ENCODE assay signal across 17 cellular contexts in the genomic region with DNA sequence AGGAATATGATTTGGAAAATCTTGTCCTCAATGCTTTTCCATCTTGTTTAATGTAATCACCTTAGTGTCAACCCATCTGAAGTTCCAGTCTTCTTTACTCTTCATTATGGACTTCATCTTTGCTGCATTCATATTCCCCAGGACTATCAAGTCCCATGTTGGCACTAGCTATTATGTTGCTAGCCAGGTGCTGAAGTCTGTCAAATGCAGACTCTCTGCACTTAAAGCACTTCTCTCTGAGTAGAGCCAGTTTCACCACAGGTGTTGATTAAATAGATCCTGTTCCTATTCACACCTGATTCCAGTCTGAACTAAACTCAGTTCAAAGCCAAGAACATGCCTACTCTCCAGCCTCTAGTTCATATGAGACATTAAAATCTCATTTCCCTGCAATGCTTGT.
DNase-seq lines count a peak whose midpoint lies in the region; ATAC-seq and TF ChIP-seq lines count a peak whose summit lies in the region.
"Had no signal": no experiment of that assay in that cellular context is flagged by ENCODE, and none has a peak within 500 bp of the region (broad histone marks: within the 10 kb centered on the region; RNA-seq: fewer than 3 reads in every experiment).

No MANE protein-coding gene starts in this region.

- POLR2A ChIA-PET in HCT116 (lab: Charles Lee), result no interaction called here

- peak overlapping the region; percentile 23 for H2AFZ ChIP-seq in HCT116 (ENCODE audit: low read depth, low read length, poor library complexity, severe bottlenecking)

- no peaks in the 10 kb centered on the region for H3K79me2 ChIP-seq in HCT116 (ENCODE audit: insufficient read depth, low read length)
- no peaks in the 10 kb centered on the region for H3K79me2 ChIP-seq in mesendoderm (ENCODE audit: control insufficient read depth, insufficient read depth, low read length)

- H3K27me3 Mint-ChIP-seq in activated T-cell treated with anti-CD3 and anti-CD28 coated beads, Interleukin-2, amount 50 U/mL, for 72 hours (ENCODE audit: low read depth), result no peaks in the 10 kb centered on the region

- no peak for TF ChIP-seq RAD21 in HCT116 (IDR thresholded peaks at IDR 0.05; ENCODE audit: low read depth)

- no peak overlapping the region for H2BK15ac ChIP-seq in mesendoderm (replicated peaks; ENCODE audit: low read depth)

- no peaks in the 10 kb centered on the region for H3K79me1 ChIP-seq in mesendoderm (ENCODE audit: low read length)

- DNase-seq in HCT116 (ENCODE audit: low read depth, low spot score), result no peak
- DNase-seq in NCI-H1417 (lab: John Stamatoyannopoulos, UW), result peak in 2 of 3 experiments; percentile 8 to 68
- peak; percentile 98 for DNase-seq in NCI-H510A treated with DMSO at 0.1 percent for 48 hours (lab: John Stamatoyannopoulos, UW)
- DNase-seq in mesendoderm, result peak; percentile 29
- no peak for DNase-seq in activated T-cell treated with anti-CD3 and anti-CD28 coated beads, Interleukin-2, amount 50 U/mL, for 72 hours
- no peak for DNase-seq in thyroid gland
- DNase-seq: activated CD4-positive, CD25-positive, alpha-beta regulatory T cell treated with anti-CD3 and anti-CD28 coated beads, Interleukin-2, amount 50 U/mL, for 72 hours; activated naive CD4-positive, alpha-beta T cell; activated T-cell treated with anti-CD3 and anti-CD28 coated beads, Interleukin-2, amount 50 U/mL, for 1 hour; amygdala; CD8-positive, alpha-beta memory T cell; NCI-H446; RPMI8226; stimulated activated naive B cell treated with anti-CD40 and anti-IgM and Interleukin-4, amounts not matched to agents 10 μg/mL and 1 μg/mL and 100 μg/mL, for 72 hours had no signal

- H3K18ac ChIP-seq in mesendoderm (ENCODE audit: low read length), result no peak overlapping the region

- H3K9me3 Mint-ChIP-seq in activated T-cell treated with anti-CD3 and anti-CD28 coated beads, Interleukin-2, amount 50 U/mL, for 72 hours, result no peaks in the 10 kb centered on the region
- H3K9me3 Mint-ChIP-seq: CD8-positive, alpha-beta memory T cell; stimulated activated naive B cell treated with anti-CD40 and anti-IgM and Interleukin-4, amounts not matched to agents 10 μg/mL and 1 μg/mL and 100 μg/mL, for 72 hours had no signal

- no peak for TF ChIP-seq CTCF in HCT116 (IDR thresholded peaks at IDR 0.05 in 2 of 3, conservative IDR thresholded peaks at IDR 0.05 in 1 of 3; ENCODE audit: borderline replicate concordance in 1 of 3, insufficient read depth in 1 of 3, low read depth in 2 of 3, low read length in 2 of 3)
- no peak for TF ChIP-seq CTCF in thyroid gland (IDR thresholded peaks at IDR 0.05)

- no TSS peak for BruUV-seq in HCT116 (replicated peaks; lab: Mats Ljungman, UMichigan)

- H3K4me3 Mint-ChIP-seq in activated T-cell treated with anti-CD3 and anti-CD28 coated beads, Interleukin-2, amount 50 U/mL, for 72 hours, result no peak overlapping the region
- H3K4me3 Mint-ChIP-seq: stimulated activated naive B cell treated with anti-CD40 and anti-IgM and Interleukin-4, amounts not matched to agents 10 μg/mL and 1 μg/mL and 100 μg/mL, for 72 hours had no signal

- H3K27ac ChIP-seq in HCT116 (ENCODE audit: low read depth, low read length) (no peak overlapping the region), mesendoderm (ENCODE audit: low read depth, low read length) (no peak overlapping the region), thyroid gland (no peak overlapping the region)
- H3K27ac ChIP-seq: neutrophil had no signal

- H3K27me3 ChIP-seq in HCT116 (ENCODE audit: insufficient read depth, low read length), result no peaks in the 10 kb centered on the region
- no peaks in the 10 kb centered on the region for H3K27me3 ChIP-seq in mesendoderm (ENCODE audit: insufficient read depth, low read length, poor library complexity)
- no peaks in the 10 kb centered on the region for H3K27me3 ChIP-seq in thyroid gland
- H3K27me3 ChIP-seq: neutrophil had no signal

- peaks cover 4% of the 10 kb centered on the region for H3K4me1 Mint-ChIP-seq in activated T-cell treated with anti-CD3 and anti-CD28 coated beads, Interleukin-2, amount 50 U/mL, for 72 hours (ENCODE audit: low read depth)

- no peak overlapping the region for H2BK120ac ChIP-seq in mesendoderm (ENCODE audit: low read depth, low read length)

- ATAC-seq in HCT116 (no peak), HG02588 (IDR thresholded peaks at IDR 0.05; ENCODE audit: unreplicated experiment) (no peak)
- ATAC-seq in activated T-cell treated with anti-CD3 and anti-CD28 coated beads, Interleukin-2, amount 50 U/mL, for 72 hours (replicated peaks in 1 of 2), result no peak

- H3K4ac ChIP-seq in mesendoderm (ENCODE audit: low read depth, low read length), result no peak overlapping the region

- H2BK5ac ChIP-seq in mesendoderm (ENCODE audit: low read length), result no peak overlapping the region

- H4K5ac ChIP-seq in mesendoderm (ENCODE audit: low read length), result no peak overlapping the region

- H3K4me3 ChIP-seq in HCT116 (replicated peaks in 1 of 2; ENCODE audit: low read depth in 1 of 2, low read length in 2 of 2), result no peak overlapping the region
- no peak overlapping the region for H3K4me3 ChIP-seq in mesendoderm (ENCODE audit: low read length)
- no peak overlapping the region for H3K4me3 ChIP-seq in thyroid gland (replicated peaks in 1 of 3)
- H3K4me3 ChIP-seq: smooth muscle cell had no signal

- RAD21 ChIA-PET in HCT116 (lab: Charles Lee; ENCODE audit: low non-redundant PET in 1 of 2, low total read pairs in 2 of 2, uncharacterized antibody in 2 of 2, unreplicated experiment in 2 of 2), result no interaction called here

- H3K9me3 ChIP-seq in HCT116 (ENCODE audit: control insufficient read depth in 1 of 2, insufficient read depth in 1 of 2, low read depth in 1 of 2, low read length in 2 of 2), result no peaks in the 10 kb centered on the region
- no peaks in the 10 kb centered on the region for H3K9me3 ChIP-seq in thyroid gland
- H3K9me3 ChIP-seq: neutrophil had no signal

- CTCF ChIA-PET in HCT116 (lab: Charles Lee), result no interaction called here

- H3K27ac Mint-ChIP-seq in activated T-cell treated with anti-CD3 and anti-CD28 coated beads, Interleukin-2, amount 50 U/mL, for 72 hours, result no peak overlapping the region
- H3K27ac Mint-ChIP-seq: CD8-positive, alpha-beta memory T cell; stimulated activated naive B cell treated with anti-CD40 and anti-IgM and Interleukin-4, amounts not matched to agents 10 μg/mL and 1 μg/mL and 100 μg/mL, for 72 hours had no signal

- intact Hi-C loops in HCT116 (cut with micrococcal nuclease), result loop anchor here (2.0 to 10.0 kb wide), 2 partner anchors 268 to 1474 kb away; no protein-coding TSS in a partner anchor
- intact Hi-C loops in thyroid gland (cut with DNase I), result no loop called here

- no peaks in the 10 kb centered on the region for H3K36me3 ChIP-seq in HCT116 (ENCODE audit: control insufficient read depth in 1 of 2, insufficient read depth in 2 of 2, low read length in 2 of 2)
- no peaks in the 10 kb centered on the region for H3K36me3 ChIP-seq in mesendoderm (ENCODE audit: control insufficient read depth, insufficient read depth, low read length)
- H3K36me3 ChIP-seq in thyroid gland, result no peaks in the 10 kb centered on the region
- H3K36me3 ChIP-seq: neutrophil had no signal

- no peaks in the 10 kb centered on the region for H3K9me2 ChIP-seq in HCT116 (ENCODE audit: insufficient read depth)

- peaks cover 3 to 20% of the 10 kb centered on the region in 2 experiments; a peak in 3 of 4 replicates for H3K4me1 ChIP-seq in HCT116 (ENCODE audit: control insufficient read depth in 1 of 2, insufficient read depth in 2 of 2, low read length in 2 of 2)
- no peaks in the 10 kb centered on the region for H3K4me1 ChIP-seq in mesendoderm (ENCODE audit: control insufficient read depth, low read depth, low read length)
- no peaks in the 10 kb centered on the region for H3K4me1 ChIP-seq in thyroid gland

- H2AK5ac ChIP-seq in mesendoderm (ENCODE audit: low read length), result no peak overlapping the region

- H3K4me2 ChIP-seq in HCT116 (ENCODE audit: low read length) (no peak overlapping the region), mesendoderm (ENCODE audit: low read length) (no peak overlapping the region)
- H3K4me2 ChIP-seq: smooth muscle cell had no signal

- no peak overlapping the region for H3K56ac ChIP-seq in mesendoderm (ENCODE audit: low read length)

- H3K9ac ChIP-seq in HCT116 (ENCODE audit: low read length) (no peak overlapping the region), mesendoderm (ENCODE audit: low read length) (no peak overlapping the region)

- H4K8ac ChIP-seq in mesendoderm (ENCODE audit: low read depth, low read length), result no peak overlapping the region

- no peak overlapping the region for H3K23ac ChIP-seq in mesendoderm (ENCODE audit: low read length)

- H3K36me3 Mint-ChIP-seq in activated T-cell treated with anti-CD3 and anti-CD28 coated beads, Interleukin-2, amount 50 U/mL, for 72 hours (ENCODE audit: insufficient read depth in 2 of 2), result no peaks in the 10 kb centered on the region
- H3K36me3 Mint-ChIP-seq: CD8-positive, alpha-beta memory T cell; stimulated activated naive B cell treated with anti-CD40 and anti-IgM and Interleukin-4, amounts not matched to agents 10 μg/mL and 1 μg/mL and 100 μg/mL, for 72 hours had no signal

- no peak for TF ChIP-seq POLR2A in HCT116 (IDR thresholded peaks at IDR 0.05; ENCODE audit: borderline replicate concordance, extremely low read depth, insufficient read depth, insufficient read length)
- TF ChIP-seq POLR2A in thyroid gland (IDR thresholded peaks at IDR 0.05), result no peak

- H4K20me1 ChIP-seq in HCT116 (ENCODE audit: insufficient read depth), result no peaks in the 10 kb centered on the region

TF ChIP-seq in HCT116, 20 proteins besides CTCF, POLR2A, EP300 and RAD21:
- no peak for TF ChIP-seq CEBPB (IDR thresholded peaks at IDR 0.05; ENCODE audit: low read depth)
- TF ChIP-seq SP1 (IDR thresholded peaks at IDR 0.05; ENCODE audit: low read depth), result no peak
- no peak for TF ChIP-seq EZH2 (IDR thresholded peaks at IDR 0.05)
- no peak for TF ChIP-seq ZBTB33 (IDR thresholded peaks at IDR 0.05; ENCODE audit: extremely low read depth, insufficient replicate concordance, low read length)

Comparison
In these comparisons a context has a peak if more than half of its experiments do, and no peak if none do; other contexts are left out.
1. DNase-seq: peak in NCI-H1417 (2 of 3), NCI-H510A treated with DMSO at 0.1 percent for 48 hours (single experiment) and mesendoderm (single experiment); none in HCT116 (single experiment), activated T-cell treated with anti-CD3 and anti-CD28 coated beads, Interleukin-2, amount 50 U/mL, for 72 hours (0 of 2) and thyroid gland (0 of 2).